ENCODE assay signal across 1 cellular context in the genomic region with DNA sequence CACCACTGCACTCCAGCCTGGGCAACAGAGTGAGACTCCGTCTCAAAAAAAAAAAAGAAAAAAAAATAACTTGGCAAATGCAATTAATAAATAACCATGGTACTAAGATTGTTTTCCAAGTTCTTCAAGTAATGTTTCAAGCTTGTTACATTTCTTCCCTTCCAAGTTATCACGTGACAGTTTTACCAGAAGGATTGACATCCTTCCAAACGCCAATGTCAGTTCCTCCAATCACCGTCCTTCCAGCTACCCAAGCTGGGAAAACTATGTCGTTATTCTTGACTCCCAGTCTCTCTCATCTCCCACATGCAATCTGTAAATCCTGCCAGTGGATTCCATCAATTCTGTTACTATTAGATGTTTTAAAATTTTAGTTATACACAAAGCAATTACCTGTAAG.
TF ChIP-seq lines count a peak whose summit lies in the region.

No MANE protein-coding gene starts in this region.

TF ChIP-seq in neural cell, 6 proteins besides CTCF, POLR2A, EP300 and RAD21:
- TF ChIP-seq SMC3 (conservative IDR thresholded peaks at IDR 0.05; ENCODE audit: poor library complexity) = no peak
- no peak for TF ChIP-seq TAF1 (IDR thresholded peaks at IDR 0.05; ENCODE audit: low read depth)
- TF ChIP-seq, protein P1, sequence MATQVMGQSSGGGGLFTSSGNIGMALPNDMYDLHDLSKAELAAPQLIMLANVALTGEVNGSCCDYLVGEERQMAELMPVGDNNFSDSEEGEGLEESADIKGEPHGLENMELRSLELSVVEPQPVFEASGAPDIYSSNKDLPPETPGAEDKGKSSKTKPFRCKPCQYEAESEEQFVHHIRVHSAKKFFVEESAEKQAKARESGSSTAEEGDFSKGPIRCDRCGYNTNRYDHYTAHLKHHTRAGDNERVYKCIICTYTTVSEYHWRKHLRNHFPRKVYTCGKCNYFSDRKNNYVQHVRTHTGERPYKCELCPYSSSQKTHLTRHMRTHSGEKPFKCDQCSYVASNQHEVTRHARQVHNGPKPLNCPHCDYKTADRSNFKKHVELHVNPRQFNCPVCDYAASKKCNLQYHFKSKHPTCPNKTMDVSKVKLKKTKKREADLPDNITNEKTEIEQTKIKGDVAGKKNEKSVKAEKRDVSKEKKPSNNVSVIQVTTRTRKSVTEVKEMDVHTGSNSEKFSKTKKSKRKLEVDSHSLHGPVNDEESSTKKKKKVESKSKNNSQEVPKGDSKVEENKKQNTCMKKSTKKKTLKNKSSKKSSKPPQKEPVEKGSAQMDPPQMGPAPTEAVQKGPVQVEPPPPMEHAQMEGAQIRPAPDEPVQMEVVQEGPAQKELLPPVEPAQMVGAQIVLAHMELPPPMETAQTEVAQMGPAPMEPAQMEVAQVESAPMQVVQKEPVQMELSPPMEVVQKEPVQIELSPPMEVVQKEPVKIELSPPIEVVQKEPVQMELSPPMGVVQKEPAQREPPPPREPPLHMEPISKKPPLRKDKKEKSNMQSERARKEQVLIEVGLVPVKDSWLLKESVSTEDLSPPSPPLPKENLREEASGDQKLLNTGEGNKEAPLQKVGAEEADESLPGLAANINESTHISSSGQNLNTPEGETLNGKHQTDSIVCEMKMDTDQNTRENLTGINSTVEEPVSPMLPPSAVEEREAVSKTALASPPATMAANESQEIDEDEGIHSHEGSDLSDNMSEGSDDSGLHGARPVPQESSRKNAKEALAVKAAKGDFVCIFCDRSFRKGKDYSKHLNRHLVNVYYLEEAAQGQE (IDR thresholded peaks at IDR 0.05; ENCODE audit: borderline replicate concordance) = no peak
- no peak for TF ChIP-seq POLR2AphosphoS5 (IDR thresholded peaks at IDR 0.05)
- TF ChIP-seq MXI1 (conservative IDR thresholded peaks at IDR 0.05; ENCODE audit: poor library complexity, severe bottlenecking) = no peak
- no peak for TF ChIP-seq EZH2 (IDR thresholded peaks at IDR 0.05; ENCODE audit: borderline replicate concordance, insufficient read depth, low read length, poor library complexity, severe bottlenecking)
